ENCODE assay signal across 31 cellular contexts in the genomic region with DNA sequence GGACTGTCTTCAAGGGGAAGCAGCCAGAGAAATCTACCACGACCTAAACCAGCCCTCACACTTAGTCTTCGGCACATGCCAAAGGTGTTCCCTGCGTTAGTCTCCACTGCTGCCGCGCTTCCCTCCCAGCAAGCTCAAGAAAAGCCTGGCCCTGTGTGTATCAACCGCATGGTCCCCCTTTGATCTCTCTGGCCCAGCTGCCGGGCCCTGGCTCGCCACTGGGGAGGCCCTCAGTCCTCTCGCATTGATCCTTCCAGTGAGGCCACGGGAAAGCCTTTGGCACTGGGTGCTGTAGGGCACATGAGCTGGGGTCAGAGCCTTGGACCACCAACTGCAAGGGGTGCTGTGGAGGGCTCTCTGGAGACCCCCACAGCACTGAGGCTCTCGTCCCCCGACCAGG.
"Had no signal": no experiment of that assay in that cellular context is flagged by ENCODE, and none has a peak within 500 bp of the region (broad histone marks: within the 10 kb centered on the region; RNA-seq: fewer than 3 reads in every experiment).

No MANE protein-coding gene starts in this region.

- H3K27me3 ChIP-seq: ascending aorta, breast epithelium, cardiac muscle cell, colonic mucosa, gastroesophageal sphincter had no signal

- H3K4me3 ChIP-seq: ascending aorta, breast epithelium, cardiac muscle cell, colonic mucosa, esophagus squamous epithelium, gastroesophageal sphincter, heart right ventricle had no signal

- FAIRE-seq: endometrium, endothelial cell of umbilical vein had no signal

- H3K9me3 ChIP-seq: ascending aorta, breast epithelium, colonic mucosa, esophagus squamous epithelium, gastroesophageal sphincter had no signal

- DNase-seq: activated CD4-positive, alpha-beta memory T cell treated with anti-CD3 and anti-CD28 coated beads, Interleukin-2, amount 10 ng/mL, durations not matched to agents 7 days and 5 days; activated CD4-positive, alpha-beta T cell treated with anti-CD3 and anti-CD28 coated beads for 36 hours; activated CD4-positive, alpha-beta T cell treated with anti-CD3 and anti-CD28 coated beads, Interleukin-2, amount 10 ng/mL, durations not matched to agents 7 days and 5 days; activated CD4-positive, alpha-beta T cell treated with anti-CD3 and anti-CD28 coated beads, Interleukin-2, amount 50 U/mL, for 4 hours; activated CD4-positive, CD25-positive, alpha-beta regulatory T cell; activated CD4-positive, CD25-positive, alpha-beta regulatory T cell treated with anti-CD3 and anti-CD28 coated beads, Interleukin-2, amount 50 U/mL, for 72 hours; activated gamma-delta T cell; activated naive CD4-positive, alpha-beta T cell; activated naive CD4-positive, alpha-beta T cell treated with anti-CD3 and anti-CD28 coated beads, Interleukin-2, amount 10 ng/mL, durations not matched to agents 7 days and 5 days; activated naive CD8-positive, alpha-beta T cell treated with anti-CD3 and anti-CD28 coated beads, Interleukin-2, amount 10 ng/mL, durations not matched to agents 7 days and 5 days; activated T-cell treated with anti-CD3 and anti-CD28 coated beads, Interleukin-2, amount 50 U/mL, for 1 hour; activated T-cell treated with anti-CD3 and anti-CD28 coated beads, Interleukin-2, amount 50 U/mL, for 48 hours; central memory CD4-positive, alpha-beta T cell; cerebellar nuclear complex; colonic mucosa; effector CD8-positive, alpha-beta T cell; esophagus squamous epithelium; foreskin melanocyte; heart right ventricle; T-helper 2 cell had no signal

- H3K4me3 Mint-ChIP-seq: activated CD4-positive, alpha-beta memory T cell treated with anti-CD3 and anti-CD28 coated beads, Interleukin-2, amount 10 ng/mL, durations not matched to agents 7 days and 5 days; activated CD4-positive, alpha-beta T cell treated with anti-CD3 and anti-CD28 coated beads for 36 hours; activated CD4-positive, alpha-beta T cell treated with anti-CD3 and anti-CD28 coated beads, Interleukin-2, amount 10 ng/mL, durations not matched to agents 7 days and 5 days; activated naive CD4-positive, alpha-beta T cell treated with anti-CD3 and anti-CD28 coated beads, Interleukin-2, amount 10 ng/mL, durations not matched to agents 7 days and 5 days; activated naive CD8-positive, alpha-beta T cell treated with anti-CD3 and anti-CD28 coated beads, Interleukin-2, amount 10 ng/mL, durations not matched to agents 7 days and 5 days; activated T-helper 1 cell treated with anti-CD3 and anti-CD28 coated beads, Interleukin-12 subunit alpha, Interleukin-12 subunit beta, Interleukin-2, Interleukin-4 antibody, amounts not matched to agents 30 ng/mL and 10 ng/mL and 1 ng/mL, durations not matched to agents 14 hours and 24 hours and 36 hours; brain had no signal

- H3K27me3 Mint-ChIP-seq: activated CD4-positive, alpha-beta T cell treated with anti-CD3 and anti-CD28 coated beads for 36 hours; activated CD4-positive, alpha-beta T cell treated with anti-CD3 and anti-CD28 coated beads, Interleukin-2, amount 10 ng/mL, durations not matched to agents 7 days and 5 days; brain had no signal

- H3K4me1 ChIP-seq: ascending aorta, breast epithelium, colonic mucosa had no signal

- H3K27ac Mint-ChIP-seq: activated CD4-positive, alpha-beta memory T cell treated with anti-CD3 and anti-CD28 coated beads, Interleukin-2, amount 10 ng/mL, durations not matched to agents 7 days and 5 days; activated CD4-positive, alpha-beta T cell treated with anti-CD3 and anti-CD28 coated beads for 36 hours; activated CD4-positive, alpha-beta T cell treated with anti-CD3 and anti-CD28 coated beads, Interleukin-2, amount 10 ng/mL, durations not matched to agents 7 days and 5 days; activated naive CD4-positive, alpha-beta T cell treated with anti-CD3 and anti-CD28 coated beads, Interleukin-2, amount 10 ng/mL, durations not matched to agents 7 days and 5 days; activated naive CD4-positive, alpha-beta T cell treated with anti-CD3 and anti-CD28 coated beads, Interleukin-2, amount 50 U/mL, for 72 hours; activated naive CD8-positive, alpha-beta T cell treated with anti-CD3 and anti-CD28 coated beads, Interleukin-2, amount 10 ng/mL, durations not matched to agents 7 days and 5 days; activated T-helper 1 cell treated with anti-CD3 and anti-CD28 coated beads, Interleukin-12 subunit alpha, Interleukin-12 subunit beta, Interleukin-2, Interleukin-4 antibody, amounts not matched to agents 30 ng/mL and 10 ng/mL and 1 ng/mL, durations not matched to agents 14 hours and 24 hours and 36 hours; activated T-helper 2 cell treated with anti-CD3 and anti-CD28 coated beads, Interferon-gamma antibody, Interleukin-2, Interleukin-4, amounts not matched to agents 10 μg/mL and 5 μg/mL and 100 μg/mL, durations not matched to agents 14 hours and 24 hours and 36 hours; brain had no signal

- H3K36me3 ChIP-seq: ascending aorta, breast epithelium, cardiac muscle cell, colonic mucosa, esophagus squamous epithelium, gastroesophageal sphincter, heart right ventricle had no signal

- H3K27ac ChIP-seq: ascending aorta, breast epithelium, cardiac muscle cell, colonic mucosa, epithelial cell of prostate, esophagus squamous epithelium, gastroesophageal sphincter, heart right ventricle had no signal

- H3K9me3 Mint-ChIP-seq: activated CD4-positive, alpha-beta memory T cell treated with anti-CD3 and anti-CD28 coated beads, Interleukin-2, amount 10 ng/mL, durations not matched to agents 7 days and 5 days; activated CD4-positive, alpha-beta T cell treated with anti-CD3 and anti-CD28 coated beads, Interleukin-2, amount 10 ng/mL, durations not matched to agents 7 days and 5 days; activated naive CD4-positive, alpha-beta T cell treated with anti-CD3 and anti-CD28 coated beads, Interleukin-2, amount 10 ng/mL, durations not matched to agents 7 days and 5 days; activated naive CD4-positive, alpha-beta T cell treated with anti-CD3 and anti-CD28 coated beads, Interleukin-2, amount 50 U/mL, for 72 hours; activated T-helper 1 cell treated with anti-CD3 and anti-CD28 coated beads, Interleukin-12 subunit alpha, Interleukin-12 subunit beta, Interleukin-2, Interleukin-4 antibody, amounts not matched to agents 30 ng/mL and 10 ng/mL and 1 ng/mL, durations not matched to agents 14 hours and 24 hours and 36 hours; activated T-helper 2 cell treated with anti-CD3 and anti-CD28 coated beads, Interferon-gamma antibody, Interleukin-2, Interleukin-4, amounts not matched to agents 10 μg/mL and 5 μg/mL and 100 μg/mL, durations not matched to agents 14 hours and 24 hours and 36 hours had no signal

- H3K4me1 Mint-ChIP-seq: activated CD4-positive, alpha-beta memory T cell treated with anti-CD3 and anti-CD28 coated beads, Interleukin-2, amount 10 ng/mL, durations not matched to agents 7 days and 5 days; activated CD4-positive, alpha-beta T cell treated with anti-CD3 and anti-CD28 coated beads for 36 hours; activated CD4-positive, alpha-beta T cell treated with anti-CD3 and anti-CD28 coated beads, Interleukin-2, amount 10 ng/mL, durations not matched to agents 7 days and 5 days; activated naive CD4-positive, alpha-beta T cell treated with anti-CD3 and anti-CD28 coated beads, Interleukin-2, amount 10 ng/mL, durations not matched to agents 7 days and 5 days; activated naive CD8-positive, alpha-beta T cell treated with anti-CD3 and anti-CD28 coated beads, Interleukin-2, amount 10 ng/mL, durations not matched to agents 7 days and 5 days had no signal

- H3K36me3 Mint-ChIP-seq: activated naive CD4-positive, alpha-beta T cell treated with anti-CD3 and anti-CD28 coated beads, Interleukin-2, amount 10 ng/mL, durations not matched to agents 7 days and 5 days; activated naive CD4-positive, alpha-beta T cell treated with anti-CD3 and anti-CD28 coated beads, Interleukin-2, amount 50 U/mL, for 72 hours; brain had no signal

- ATAC-seq: activated CD4-positive, alpha-beta T cell treated with anti-CD3 and anti-CD28 coated beads for 36 hours; activated naive CD4-positive, alpha-beta T cell treated with anti-CD3 and anti-CD28 coated beads, Interleukin-2, amount 50 U/mL, for 72 hours; gastroesophageal sphincter; heart right ventricle had no signal
